In genomic region chr5:112419050-112419595, GRCh38 we compare ENCODE assay signal across 8 cellular contexts. TPM values are rescaled to one million over a fixed set of nuclear protein-coding genes. Genes with fewer than 3 reads are reported as not detected.
A peak's percentile ranks its signal among the peaks of the same experiment; 100 is the strongest.
DNase-seq lines count a peak whose midpoint lies in the region; ATAC-seq and TF ChIP-seq lines count a peak whose summit lies in the region.

EPB41L4A (minus strand) TSS chr5:112419277; CDS start chr5:112419039, 238 bp downstream.

- no TSS peak for BruUV-seq in MCF 10A (replicated peaks; lab: Mats Ljungman, UMichigan)

- H3K9me3 ChIP-seq in Loucy (ENCODE audit: insufficient read depth, low read depth, low read length) (no peaks in the 10 kb centered on the region), skeletal muscle satellite cell (replicated peaks; ENCODE audit: low read length) (no peaks in the 10 kb centered on the region)

- no peaks in the 10 kb centered on the region for H3K36me3 Mint-ChIP-seq in activated CD8-positive, alpha-beta memory T cell treated with anti-CD3 and anti-CD28 coated beads, Interleukin-2, amount 10 ng/mL, durations not matched to agents 7 days and 5 days
- no peaks in the 10 kb centered on the region for H3K36me3 Mint-ChIP-seq in MCF 10A (ENCODE audit: insufficient read depth, unreplicated experiment)

- CTCF ChIA-PET in activated CD8-positive, alpha-beta memory T cell treated with anti-CD3 and anti-CD28 coated beads, Interleukin-2, amount 10 ng/mL, durations not matched to agents 7 days and 5 days (lab: Charles Lee), result interaction anchor here (1.3 to 2.8 kb wide), 9 partner anchors 12 to 338 kb away, joined by 3 to 17 read pairs (median 3); no protein-coding TSS in a partner anchor
- CTCF ChIA-PET in MCF 10A (lab: Yijun Ruan, JAX), result interaction anchor here (0.6 to 6.0 kb wide), 34 partner anchors 9 to 828 kb away, joined by 3 to 178 read pairs (median 6); no protein-coding TSS in a partner anchor

- peak; percentile 17 for ATAC-seq in activated CD8-positive, alpha-beta memory T cell treated with anti-CD3 and anti-CD28 coated beads, Interleukin-2, amount 10 ng/mL, durations not matched to agents 7 days and 5 days
- ATAC-seq in HG03175 (IDR thresholded peaks at IDR 0.05; ENCODE audit: unreplicated experiment), result no peak

- peak within 1 kb of the TSS; percentile 78 for H3K4me3 ChIP-seq in Loucy (ENCODE audit: low read length, poor library complexity, severe bottlenecking)
- peak within 1 kb of the TSS; percentile 71 for H3K4me3 ChIP-seq in skeletal muscle satellite cell (ENCODE audit: low read length)

- no peaks in the 10 kb centered on the region for H3K4me1 ChIP-seq in Loucy (ENCODE audit: insufficient read depth, low read length, poor library complexity, severe bottlenecking)
- peaks cover 12% of the 10 kb centered on the region for H3K4me1 ChIP-seq in skeletal muscle satellite cell (ENCODE audit: control insufficient read depth, insufficient read depth, low read length)

- H3K9ac ChIP-seq in Loucy (ENCODE audit: low read depth, low read length, poor library complexity, severe bottlenecking), result peak within 1 kb of the TSS; percentile 56
- H3K9ac ChIP-seq in skeletal muscle satellite cell (ENCODE audit: low read depth, low read length), result no peak within 1 kb of the TSS

- intact Hi-C loops in MCF 10A (cut with micrococcal nuclease), result no loop called here

- H3K4me2 ChIP-seq in Loucy (ENCODE audit: low read depth, low read length, poor library complexity, severe bottlenecking) (peak within 1 kb of the TSS; percentile 72), skeletal muscle satellite cell (ENCODE audit: low read length) (peak within 1 kb of the TSS; percentile 98)

- H2AFZ ChIP-seq in Loucy (ENCODE audit: low read length), result peak within 1 kb of the TSS; percentile 90

- POLR2A ChIA-PET in MCF 10A (lab: Yijun Ruan, JAX), result interaction anchor here (0.7 to 5.9 kb wide), 25 partner anchors 8 to 258 kb away, joined by 3 to 97 read pairs (median 6); no protein-coding TSS in a partner anchor

- peaks cover 15% of the 10 kb centered on the region for H3K4me1 Mint-ChIP-seq in activated CD8-positive, alpha-beta memory T cell treated with anti-CD3 and anti-CD28 coated beads, Interleukin-2, amount 10 ng/mL, durations not matched to agents 7 days and 5 days
- H3K4me1 Mint-ChIP-seq in MCF 10A (ENCODE audit: insufficient read depth, unreplicated experiment), result peaks cover 4% of the 10 kb centered on the region

- no peaks in the 10 kb centered on the region for H3K9me3 Mint-ChIP-seq in activated CD8-positive, alpha-beta memory T cell treated with anti-CD3 and anti-CD28 coated beads, Interleukin-2, amount 10 ng/mL, durations not matched to agents 7 days and 5 days (ENCODE audit: low read depth)
- H3K9me3 Mint-ChIP-seq in MCF 10A (ENCODE audit: unreplicated experiment), result no peaks in the 10 kb centered on the region

- H3K79me2 ChIP-seq in Loucy (ENCODE audit: insufficient read depth, low read length), result no peaks in the 10 kb centered on the region

- no peaks in the 10 kb centered on the region for H3K27me3 ChIP-seq in Loucy (ENCODE audit: insufficient read depth, low read length, poor library complexity, severe bottlenecking)
- peaks cover 63% of the 10 kb centered on the region for H3K27me3 ChIP-seq in skeletal muscle satellite cell (ENCODE audit: control insufficient read depth, insufficient read depth, low read length)

- H3K9me2 ChIP-seq in Loucy (replicated peaks; ENCODE audit: low read depth, low read length), result no peaks in the 10 kb centered on the region

- DNase-seq in activated CD8-positive, alpha-beta memory T cell treated with anti-CD3 and anti-CD28 coated beads, Interleukin-2, amount 10 ng/mL, durations not matched to agents 7 days and 5 days, result no peak
- DNase-seq in activated CD8-positive, alpha-beta memory T cell treated with anti-CD3 and anti-CD28 coated beads, Interleukin-2, amount 50 U/mL, for 4 hours, result no peak
- DNase-seq in MCF 10A (ENCODE audit: unreplicated experiment) (no peak), iPS-NIHi11 (ENCODE audit: low spot score) (peak; percentile 57), putamen (ENCODE audit: low spot score) (no peak)

- TF ChIP-seq CTCF in Loucy (conservative IDR thresholded peaks at IDR 0.05; ENCODE audit: low read length) (no peak), MCF 10A (IDR thresholded peaks at IDR 0.05; ENCODE audit: unreplicated experiment) (no peak)

- no peaks in the 10 kb centered on the region for H3K36me3 ChIP-seq in Loucy (ENCODE audit: insufficient read depth, low read length)
- H3K36me3 ChIP-seq in skeletal muscle satellite cell (ENCODE audit: insufficient read depth, low read length), result no peaks in the 10 kb centered on the region

- peak within 1 kb of the TSS; percentile 69 for H3K4me3 Mint-ChIP-seq in activated CD8-positive, alpha-beta memory T cell treated with anti-CD3 and anti-CD28 coated beads, Interleukin-2, amount 10 ng/mL, durations not matched to agents 7 days and 5 days
- H3K4me3 Mint-ChIP-seq in MCF 10A (ENCODE audit: unreplicated experiment), result peak within 1 kb of the TSS; percentile 77

- H3F3A ChIP-seq in Loucy (ENCODE audit: low read depth), result no peaks in the 10 kb centered on the region

- H3K27me3 Mint-ChIP-seq in activated CD8-positive, alpha-beta memory T cell treated with anti-CD3 and anti-CD28 coated beads, Interleukin-2, amount 10 ng/mL, durations not matched to agents 7 days and 5 days, result peaks cover 61% of the 10 kb centered on the region
- no peaks in the 10 kb centered on the region for H3K27me3 Mint-ChIP-seq in MCF 10A (ENCODE audit: insufficient read depth, unreplicated experiment)

- H3K27ac Mint-ChIP-seq in activated CD8-positive, alpha-beta memory T cell treated with anti-CD3 and anti-CD28 coated beads, Interleukin-2, amount 10 ng/mL, durations not matched to agents 7 days and 5 days, result peak within 1 kb of the TSS; percentile 31
- peak within 1 kb of the TSS; percentile 20 for H3K27ac Mint-ChIP-seq in MCF 10A (ENCODE audit: low read depth, unreplicated experiment)

- no peaks in the 10 kb centered on the region for H4K20me1 ChIP-seq in Loucy (ENCODE audit: insufficient read depth, low read length, poor library complexity, severe bottlenecking)

RNA-seq across cellular contexts. Expression of gene EPB41L4A, which starts in this region (rescaled TPM):
- 1 to 10 TPM; 1.3 to 1.5 TPM for total RNA-seq in activated CD8-positive, alpha-beta memory T cell treated with anti-CD3 and anti-CD28 coated beads, Interleukin-2, amount 10 ng/mL, durations not matched to agents 7 days and 5 days
- 12.4 and 12.7 TPM in 2 replicates for total RNA-seq in MCF 10A (2022)
- 0.76 and 1.5 TPM in 2 replicates for total RNA-seq in skeletal muscle satellite cell (2012; rRNA removed)
